Comparison of ENCODE assay signal across 8 cellular contexts in genomic region chr9:36189978-36190377, GRCh38. TPM values are rescaled to one million over a fixed set of nuclear protein-coding genes. Genes with fewer than 3 reads are reported as not detected.
A peak's percentile ranks its signal among the peaks of the same experiment; 100 is the strongest.
DNase-seq lines count a peak whose midpoint lies in the region; ATAC-seq, FAIRE-seq and TF ChIP-seq lines count a peak whose summit lies in the region.

No MANE protein-coding gene starts in this region.

- peaks cover 8% of the 10 kb centered on the region for H3K27me3 Mint-ChIP-seq in activated CD4-positive, alpha-beta T cell treated with anti-CD3 and anti-CD28 coated beads, Interleukin-2, amount 10 ng/mL, durations not matched to agents 7 days and 5 days
- peaks cover 4% of the 10 kb centered on the region for H3K27me3 Mint-ChIP-seq in activated T-helper 1 cell treated with anti-CD3 and anti-CD28 coated beads, Interleukin-12 subunit alpha, Interleukin-12 subunit beta, Interleukin-2, Interleukin-4 antibody, amounts not matched to agents 30 ng/mL and 10 ng/mL and 1 ng/mL, durations not matched to agents 14 hours and 24 hours and 36 hours (ENCODE audit: insufficient read depth)

- no peak for DNase-seq in activated CD4-positive, alpha-beta T cell treated with anti-CD3 and anti-CD28 coated beads, Interleukin-2, amount 10 ng/mL, durations not matched to agents 7 days and 5 days
- no peak for DNase-seq in activated CD4-positive, alpha-beta T cell treated with anti-CD3 and anti-CD28 coated beads, Interleukin-2, amount 50 U/mL, for 1 hour
- no peak for DNase-seq in activated T-helper 1 cell treated with anti-CD3 and anti-CD28 coated beads, Interleukin-12 subunit alpha, Interleukin-12 subunit beta, Interleukin-2, Interleukin-4 antibody, amounts not matched to agents 30 ng/mL and 10 ng/mL and 1 ng/mL, durations not matched to agents 14 hours and 24 hours and 36 hours (ENCODE audit: low spot score)
- DNase-seq in kidney = no peak
- peak in 3 of 49 donors; percentile 15 to 20 (median 18) for DNase-seq in substantia nigra (lab: John Stamatoyannopoulos, UW)
- DNase-seq in NCI-H2029 treated with DMSO at 0.1 percent for 48 hours (lab: John Stamatoyannopoulos, UW) = no peak

- no peak for TF ChIP-seq CTCF in kidney (IDR thresholded peaks at IDR 0.05; ENCODE audit: borderline replicate concordance, extremely low read depth, insufficient read depth)

- peak overlapping the region; percentile 68 to 85 for H3K9ac ChIP-seq in kidney (ENCODE audit: low read length in 2 of 2)

- FAIRE-seq in kidney (lab: Jason Lieb, UNC) = no peak

- intact Hi-C loops in activated T-helper 1 cell treated with anti-CD3 and anti-CD28 coated beads, Interleukin-12 subunit alpha, Interleukin-12 subunit beta, Interleukin-2, Interleukin-4 antibody, amounts not matched to agents 30 ng/mL and 10 ng/mL and 1 ng/mL, durations not matched to agents 14 hours and 24 hours and 36 hours (cut with micrococcal nuclease) = loop anchor here (1.0 to 10.0 kb wide), 15 partner anchors 17 to 1275 kb away; partner anchors contain the start of genes CREB3, GLIPR2, GNE and HINT2
- intact Hi-C loops in kidney (cut with DNase I) = no loop called here

- no peaks in the 10 kb centered on the region for H3K9me3 Mint-ChIP-seq in activated CD4-positive, alpha-beta T cell treated with anti-CD3 and anti-CD28 coated beads, Interleukin-2, amount 10 ng/mL, durations not matched to agents 7 days and 5 days
- H3K9me3 Mint-ChIP-seq in activated T-helper 1 cell treated with anti-CD3 and anti-CD28 coated beads, Interleukin-12 subunit alpha, Interleukin-12 subunit beta, Interleukin-2, Interleukin-4 antibody, amounts not matched to agents 30 ng/mL and 10 ng/mL and 1 ng/mL, durations not matched to agents 14 hours and 24 hours and 36 hours = no peaks in the 10 kb centered on the region

- peaks cover 23% of the 10 kb centered on the region for H3K36me3 Mint-ChIP-seq in activated CD4-positive, alpha-beta T cell treated with anti-CD3 and anti-CD28 coated beads, Interleukin-2, amount 10 ng/mL, durations not matched to agents 7 days and 5 days (ENCODE audit: low read depth)
- peaks cover 24% of the 10 kb centered on the region for H3K36me3 Mint-ChIP-seq in activated T-helper 1 cell treated with anti-CD3 and anti-CD28 coated beads, Interleukin-12 subunit alpha, Interleukin-12 subunit beta, Interleukin-2, Interleukin-4 antibody, amounts not matched to agents 30 ng/mL and 10 ng/mL and 1 ng/mL, durations not matched to agents 14 hours and 24 hours and 36 hours (ENCODE audit: low read depth)

- no peak for ATAC-seq in HG02571 (IDR thresholded peaks at IDR 0.05; ENCODE audit: unreplicated experiment)
- no peak for ATAC-seq in GM18861 (IDR thresholded peaks at IDR 0.05; ENCODE audit: unreplicated experiment)

- H3K27ac Mint-ChIP-seq in activated CD4-positive, alpha-beta T cell treated with anti-CD3 and anti-CD28 coated beads, Interleukin-2, amount 10 ng/mL, durations not matched to agents 7 days and 5 days = peak overlapping the region; percentile 89
- no peak overlapping the region for H3K27ac Mint-ChIP-seq in activated T-helper 1 cell treated with anti-CD3 and anti-CD28 coated beads, Interleukin-12 subunit alpha, Interleukin-12 subunit beta, Interleukin-2, Interleukin-4 antibody, amounts not matched to agents 30 ng/mL and 10 ng/mL and 1 ng/mL, durations not matched to agents 14 hours and 24 hours and 36 hours

- no peaks in the 10 kb centered on the region for H3K36me3 ChIP-seq in kidney (ENCODE audit: control insufficient read depth in 1 of 2, insufficient read depth in 2 of 2, low read length in 2 of 2)

- peaks cover 53% of the 10 kb centered on the region for H3K4me1 Mint-ChIP-seq in activated CD4-positive, alpha-beta T cell treated with anti-CD3 and anti-CD28 coated beads, Interleukin-2, amount 10 ng/mL, durations not matched to agents 7 days and 5 days
- H3K4me1 Mint-ChIP-seq in activated T-helper 1 cell treated with anti-CD3 and anti-CD28 coated beads, Interleukin-12 subunit alpha, Interleukin-12 subunit beta, Interleukin-2, Interleukin-4 antibody, amounts not matched to agents 30 ng/mL and 10 ng/mL and 1 ng/mL, durations not matched to agents 14 hours and 24 hours and 36 hours (ENCODE audit: low read depth) = peaks cover 51% of the 10 kb centered on the region

- H3K4me3 Mint-ChIP-seq in activated CD4-positive, alpha-beta T cell treated with anti-CD3 and anti-CD28 coated beads, Interleukin-2, amount 10 ng/mL, durations not matched to agents 7 days and 5 days = peak overlapping the region; percentile 97
- H3K4me3 Mint-ChIP-seq in activated T-helper 1 cell treated with anti-CD3 and anti-CD28 coated beads, Interleukin-12 subunit alpha, Interleukin-12 subunit beta, Interleukin-2, Interleukin-4 antibody, amounts not matched to agents 30 ng/mL and 10 ng/mL and 1 ng/mL, durations not matched to agents 14 hours and 24 hours and 36 hours = peak overlapping the region; percentile 96

- POLR2A ChIA-PET in activated CD4-positive, alpha-beta T cell treated with anti-CD3 and anti-CD28 coated beads, Interleukin-2, amount 10 ng/mL, durations not matched to agents 7 days and 5 days (lab: Charles Lee) = interaction anchor here (0.5 to 0.9 kb wide), 6 partner anchors 23 to 1058 kb away, joined by 3 to 6 read pairs (median 4); partner anchors contain the start of gene GNE

- H3K4me1 ChIP-seq in kidney (ENCODE audit: control insufficient read depth in 1 of 2, insufficient read depth in 1 of 2, low read depth in 1 of 2, low read length in 2 of 2) = peaks cover 12 to 25% of the 10 kb centered on the region in 2 donors

- H3K4me3 ChIP-seq in kidney (ENCODE audit: low read length in 2 of 2) = peak overlapping the region; percentile 83 to 93

- CTCF ChIA-PET in activated CD4-positive, alpha-beta T cell treated with anti-CD3 and anti-CD28 coated beads, Interleukin-2, amount 10 ng/mL, durations not matched to agents 7 days and 5 days (lab: Charles Lee) = interaction anchor here (0.6 to 3.0 kb wide), 29 partner anchors 9 to 936 kb away, joined by 3 to 24 read pairs (median 4); partner anchors contain the start of genes CCIN and RECK

- no peaks in the 10 kb centered on the region for H3K9me3 ChIP-seq in kidney (ENCODE audit: control insufficient read depth in 1 of 2, low read length in 2 of 2)

- peak overlapping the region; percentile 94 to 97 for H3K27ac ChIP-seq in kidney (ENCODE audit: low read depth in 2 of 2, low read length in 2 of 2)
- H3K27ac ChIP-seq in substantia nigra (ENCODE audit: low read depth, low read length, poor library complexity, severe bottlenecking) = peak overlapping the region; percentile 94

RNA-seq across cellular contexts. Expression of gene CLTA, which starts 0.7 kb away (rescaled TPM):
- 100 to 1,000 TPM; 156 to 158 TPM for total RNA-seq in activated CD4-positive, alpha-beta T cell treated with anti-CD3 and anti-CD28 coated beads, Interleukin-2, amount 10 ng/mL, durations not matched to agents 7 days and 5 days
- total RNA-seq in activated T-helper 1 cell treated with anti-CD3 and anti-CD28 coated beads, Interleukin-12 subunit alpha, Interleukin-12 subunit beta, Interleukin-2, Interleukin-4 antibody, amounts not matched to agents 30 ng/mL and 10 ng/mL and 1 ng/mL, durations not matched to agents 14 hours and 24 hours and 36 hours = 175 and 182 TPM in 2 replicates
- 205 TPM for total RNA-seq in kidney
- polyA plus RNA-seq in kidney (ENCODE audit: insufficient read depth, low read depth, low replicate concordance) = 331 TPM

RNA-seq across cellular contexts. Expression of gene CCIN, which starts 20.8 kb away (rescaled TPM):
- total RNA-seq in activated CD4-positive, alpha-beta T cell treated with anti-CD3 and anti-CD28 coated beads, Interleukin-2, amount 10 ng/mL, durations not matched to agents 7 days and 5 days = under 1 TPM in 1 of 2 experiments, not detected in 1; 0.17 TPM
- not detected in 2 replicates for total RNA-seq in activated T-helper 1 cell treated with anti-CD3 and anti-CD28 coated beads, Interleukin-12 subunit alpha, Interleukin-12 subunit beta, Interleukin-2, Interleukin-4 antibody, amounts not matched to agents 30 ng/mL and 10 ng/mL and 1 ng/mL, durations not matched to agents 14 hours and 24 hours and 36 hours
- 0.13 TPM for total RNA-seq in kidney
- polyA plus RNA-seq in kidney (ENCODE audit: insufficient read depth, low read depth, low replicate concordance) = not detected

RNA-seq across cellular contexts. Expression of gene GLIPR2, which starts 53.4 kb away (rescaled TPM):
- total RNA-seq in activated CD4-positive, alpha-beta T cell treated with anti-CD3 and anti-CD28 coated beads, Interleukin-2, amount 10 ng/mL, durations not matched to agents 7 days and 5 days = 10 to 100 TPM; 53.9 to 58.4 TPM
- total RNA-seq in activated T-helper 1 cell treated with anti-CD3 and anti-CD28 coated beads, Interleukin-12 subunit alpha, Interleukin-12 subunit beta, Interleukin-2, Interleukin-4 antibody, amounts not matched to agents 30 ng/mL and 10 ng/mL and 1 ng/mL, durations not matched to agents 14 hours and 24 hours and 36 hours = 26.3 and 27.5 TPM in 2 replicates
- 19.6 TPM for total RNA-seq in kidney
- 8.3 TPM for polyA plus RNA-seq in kidney (ENCODE audit: insufficient read depth, low read depth, low replicate concordance)
